Comparison of ENCODE assay signal across 29 cellular contexts in the genomic region with DNA sequence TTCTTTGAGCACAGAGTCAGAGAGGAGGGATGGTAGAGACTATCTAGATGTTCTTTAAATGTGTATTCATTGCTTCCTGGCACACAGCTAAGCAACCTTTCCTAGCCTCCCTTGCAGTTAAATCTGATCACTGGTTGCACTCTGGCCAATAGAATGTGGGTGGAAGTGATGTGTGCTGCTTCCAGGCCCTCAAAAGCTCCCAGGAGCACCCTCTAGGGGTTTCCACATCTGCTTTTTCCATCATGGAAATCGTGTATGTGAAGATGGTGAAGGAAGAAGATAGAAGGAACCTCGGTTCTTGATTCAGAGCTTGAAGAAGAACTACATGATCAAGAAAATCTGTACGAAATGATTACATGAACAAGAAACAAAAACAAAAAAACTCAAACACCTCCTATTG.
"Had no signal": no experiment of that assay in that cellular context is flagged by ENCODE, and none has a peak within 500 bp of the region (broad histone marks: within the 10 kb centered on the region; RNA-seq: fewer than 3 reads in every experiment).

No MANE protein-coding gene starts in this region.

- H3K9me3 Mint-ChIP-seq: activated CD4-positive, alpha-beta T cell treated with anti-CD3 and anti-CD28 coated beads, Interleukin-2, amount 10 ng/mL, durations not matched to agents 24 days and 14 days; activated naive CD8-positive, alpha-beta T cell treated with anti-CD3 and anti-CD28 coated beads, Interleukin-2, amount 10 ng/mL, durations not matched to agents 7 days and 5 days; activated T-cell treated with anti-CD3 and anti-CD28 coated beads, Interleukin-2, amount 50 U/mL, for 24 hours had no signal

- DNase-seq: activated CD4-positive, alpha-beta memory T cell treated with anti-CD3 and anti-CD28 coated beads for 36 hours; activated CD4-positive, alpha-beta T cell treated with anti-CD3 and anti-CD28 coated beads for 36 hours; activated CD4-positive, alpha-beta T cell treated with anti-CD3 and anti-CD28 coated beads, Interleukin-2, amount 10 ng/mL, durations not matched to agents 24 days and 14 days; activated CD4-positive, CD25-positive, alpha-beta regulatory T cell; activated CD4-positive, CD25-positive, alpha-beta regulatory T cell treated with anti-CD3 and anti-CD28 coated beads, Interleukin-2, amount 50 U/mL, for 72 hours; activated CD8-positive, alpha-beta memory T cell treated with anti-CD3 and anti-CD28 coated beads, Interleukin-2, amount 10 ng/mL, durations not matched to agents 7 days and 5 days; activated CD8-positive, alpha-beta memory T cell treated with anti-CD3 and anti-CD28 coated beads, Interleukin-2, amount 50 U/mL, for 48 hours; activated CD8-positive, alpha-beta T cell treated with anti-CD3 and anti-CD28 coated beads, Interleukin-2, amount 10 ng/mL, durations not matched to agents 7 days and 5 days; activated gamma-delta T cell; activated naive CD4-positive, alpha-beta T cell; activated naive CD4-positive, alpha-beta T cell treated with anti-CD3 and anti-CD28 coated beads, Interleukin-2, amount 10 ng/mL, durations not matched to agents 7 days and 5 days; activated naive CD8-positive, alpha-beta T cell treated with anti-CD3 and anti-CD28 coated beads, Interleukin-2, amount 10 ng/mL, durations not matched to agents 7 days and 5 days; activated T-cell treated with anti-CD3 and anti-CD28 coated beads for 4 hours; activated T-cell treated with anti-CD3 and anti-CD28 coated beads, Interleukin-2, amount 50 U/mL, for 24 hours; activated T-cell treated with anti-CD3 and anti-CD28 coated beads, Interleukin-2, amount 50 U/mL, for 72 hours; central memory CD4-positive, alpha-beta T cell; cerebellar nuclear complex; colonic mucosa; effector CD8-positive, alpha-beta T cell; foreskin fibroblast; head of caudate nucleus; T-helper 2 cell had no signal

- H3K4me3 ChIP-seq: ascending aorta, breast epithelium, cardiac muscle cell, colonic mucosa had no signal

- FAIRE-seq: frontal cortex had no signal

- H3K27me3 Mint-ChIP-seq: activated CD4-positive, alpha-beta memory T cell treated with anti-CD3 and anti-CD28 coated beads for 36 hours; activated CD4-positive, alpha-beta T cell treated with anti-CD3 and anti-CD28 coated beads for 36 hours; activated CD4-positive, alpha-beta T cell treated with anti-CD3 and anti-CD28 coated beads, Interleukin-2, amount 10 ng/mL, durations not matched to agents 24 days and 14 days; activated CD8-positive, alpha-beta memory T cell treated with anti-CD3 and anti-CD28 coated beads, Interleukin-2, amount 10 ng/mL, durations not matched to agents 7 days and 5 days; activated naive CD4-positive, alpha-beta T cell treated with anti-CD3 and anti-CD28 coated beads, Interleukin-2, amount 10 ng/mL, durations not matched to agents 7 days and 5 days; activated naive CD8-positive, alpha-beta T cell treated with anti-CD3 and anti-CD28 coated beads, Interleukin-2, amount 10 ng/mL, durations not matched to agents 7 days and 5 days; activated T-cell treated with anti-CD3 and anti-CD28 coated beads, Interleukin-2, amount 50 U/mL, for 24 hours had no signal

- ATAC-seq: activated CD4-positive, alpha-beta T cell treated with anti-CD3 and anti-CD28 coated beads for 36 hours; activated CD8-positive, alpha-beta memory T cell treated with anti-CD3 and anti-CD28 coated beads, Interleukin-2, amount 10 ng/mL, durations not matched to agents 7 days and 5 days; activated CD8-positive, alpha-beta T cell treated with anti-CD3 and anti-CD28 coated beads, Interleukin-2, amount 10 ng/mL, durations not matched to agents 7 days and 5 days; activated naive CD4-positive, alpha-beta T cell treated with anti-CD3 and anti-CD28 coated beads, Interleukin-2, amount 50 U/mL, for 72 hours; activated T-cell treated with anti-CD3 and anti-CD28 coated beads, Interleukin-2, amount 50 U/mL, for 72 hours; esophagus mucosa had no signal

- H3K36me3 ChIP-seq: ascending aorta, breast epithelium, cardiac muscle cell, colonic mucosa had no signal

- H3K27ac ChIP-seq: ascending aorta, breast epithelium, cardiac muscle cell, colonic mucosa had no signal

- H3K27me3 ChIP-seq: ascending aorta, breast epithelium, cardiac muscle cell, colonic mucosa had no signal

- H3K27ac Mint-ChIP-seq: activated CD4-positive, alpha-beta memory T cell treated with anti-CD3 and anti-CD28 coated beads for 36 hours; activated CD4-positive, alpha-beta T cell treated with anti-CD3 and anti-CD28 coated beads for 36 hours; activated CD4-positive, alpha-beta T cell treated with anti-CD3 and anti-CD28 coated beads, Interleukin-2, amount 10 ng/mL, durations not matched to agents 24 days and 14 days; activated CD8-positive, alpha-beta memory T cell treated with anti-CD3 and anti-CD28 coated beads, Interleukin-2, amount 10 ng/mL, durations not matched to agents 7 days and 5 days; activated CD8-positive, alpha-beta T cell treated with anti-CD3 and anti-CD28 coated beads, Interleukin-2, amount 10 ng/mL, durations not matched to agents 7 days and 5 days; activated naive CD4-positive, alpha-beta T cell treated with anti-CD3 and anti-CD28 coated beads, Interleukin-2, amount 10 ng/mL, durations not matched to agents 7 days and 5 days; activated naive CD4-positive, alpha-beta T cell treated with anti-CD3 and anti-CD28 coated beads, Interleukin-2, amount 50 U/mL, for 72 hours; activated naive CD8-positive, alpha-beta T cell treated with anti-CD3 and anti-CD28 coated beads, Interleukin-2, amount 10 ng/mL, durations not matched to agents 7 days and 5 days; activated T-cell treated with anti-CD3 and anti-CD28 coated beads, Interleukin-2, amount 50 U/mL, for 24 hours; activated T-cell treated with anti-CD3 and anti-CD28 coated beads, Interleukin-2, amount 50 U/mL, for 72 hours; brain had no signal

- H3K4me1 ChIP-seq: ascending aorta, breast epithelium, colonic mucosa had no signal

- H3K4me1 Mint-ChIP-seq: activated CD4-positive, alpha-beta T cell treated with anti-CD3 and anti-CD28 coated beads for 36 hours; activated CD4-positive, alpha-beta T cell treated with anti-CD3 and anti-CD28 coated beads, Interleukin-2, amount 10 ng/mL, durations not matched to agents 24 days and 14 days; activated CD8-positive, alpha-beta memory T cell treated with anti-CD3 and anti-CD28 coated beads, Interleukin-2, amount 10 ng/mL, durations not matched to agents 7 days and 5 days; activated naive CD4-positive, alpha-beta T cell treated with anti-CD3 and anti-CD28 coated beads, Interleukin-2, amount 10 ng/mL, durations not matched to agents 7 days and 5 days; activated naive CD8-positive, alpha-beta T cell treated with anti-CD3 and anti-CD28 coated beads, Interleukin-2, amount 10 ng/mL, durations not matched to agents 7 days and 5 days had no signal

- H3K36me3 Mint-ChIP-seq: activated CD4-positive, alpha-beta memory T cell treated with anti-CD3 and anti-CD28 coated beads for 36 hours; activated CD8-positive, alpha-beta memory T cell treated with anti-CD3 and anti-CD28 coated beads, Interleukin-2, amount 10 ng/mL, durations not matched to agents 7 days and 5 days; activated naive CD4-positive, alpha-beta T cell treated with anti-CD3 and anti-CD28 coated beads, Interleukin-2, amount 10 ng/mL, durations not matched to agents 7 days and 5 days; activated naive CD4-positive, alpha-beta T cell treated with anti-CD3 and anti-CD28 coated beads, Interleukin-2, amount 50 U/mL, for 72 hours; activated naive CD8-positive, alpha-beta T cell treated with anti-CD3 and anti-CD28 coated beads, Interleukin-2, amount 10 ng/mL, durations not matched to agents 7 days and 5 days; brain had no signal

- H3K4me3 Mint-ChIP-seq: activated CD4-positive, alpha-beta memory T cell treated with anti-CD3 and anti-CD28 coated beads for 36 hours; activated CD4-positive, alpha-beta T cell treated with anti-CD3 and anti-CD28 coated beads for 36 hours; activated CD4-positive, alpha-beta T cell treated with anti-CD3 and anti-CD28 coated beads, Interleukin-2, amount 10 ng/mL, durations not matched to agents 24 days and 14 days; activated CD8-positive, alpha-beta memory T cell treated with anti-CD3 and anti-CD28 coated beads, Interleukin-2, amount 10 ng/mL, durations not matched to agents 7 days and 5 days; activated CD8-positive, alpha-beta T cell treated with anti-CD3 and anti-CD28 coated beads, Interleukin-2, amount 10 ng/mL, durations not matched to agents 7 days and 5 days; activated naive CD4-positive, alpha-beta T cell treated with anti-CD3 and anti-CD28 coated beads, Interleukin-2, amount 10 ng/mL, durations not matched to agents 7 days and 5 days; activated naive CD8-positive, alpha-beta T cell treated with anti-CD3 and anti-CD28 coated beads, Interleukin-2, amount 10 ng/mL, durations not matched to agents 7 days and 5 days; activated T-cell treated with anti-CD3 and anti-CD28 coated beads, Interleukin-2, amount 50 U/mL, for 24 hours; activated T-cell treated with anti-CD3 and anti-CD28 coated beads, Interleukin-2, amount 50 U/mL, for 72 hours; brain had no signal

- H3K9me3 ChIP-seq: ascending aorta, breast epithelium, colonic mucosa had no signal
